Comparison of ENCODE assay signal across 8 cellular contexts in genomic region chr19:10505583-10506229, GRCh38. TPM values are rescaled to one million over a fixed set of nuclear protein-coding genes. Genes with fewer than 3 reads are reported as not detected.
DNase-seq lines count a peak whose midpoint lies in the region; ATAC-seq and TF ChIP-seq lines count a peak whose summit lies in the region.

No MANE protein-coding gene starts in this region.

- no peak overlapping the region for H3K4me3 ChIP-seq in WERI-Rb-1 (ENCODE audit: low read depth, low read length)
- H3K4me3 ChIP-seq in breast epithelium = no peak overlapping the region

- ATAC-seq in HG02798 (IDR thresholded peaks at IDR 0.05; ENCODE audit: poor library complexity, unreplicated experiment) = no peak

- TF ChIP-seq POLR2A in breast epithelium (IDR thresholded peaks at IDR 0.05) = no peak

- H3K4me1 ChIP-seq in breast epithelium = peaks cover 0 to 4% of the 10 kb centered on the region in 2 donors

- H3K27ac ChIP-seq in WERI-Rb-1 = no peak overlapping the region
- no peak overlapping the region for H3K27ac ChIP-seq in breast epithelium

- H3K27me3 ChIP-seq in WERI-Rb-1 (ENCODE audit: insufficient read depth, low read depth, severe bottlenecking) (no peaks in the 10 kb centered on the region), breast epithelium (no peaks in the 10 kb centered on the region)

- intact Hi-C loops in breast epithelium (cut with DNase I; ENCODE audit: low total_unique reads) = no loop called here

- H3K9me3 ChIP-seq in WERI-Rb-1 (ENCODE audit: severe bottlenecking) = peaks cover 3% of the 10 kb centered on the region
- no peaks in the 10 kb centered on the region for H3K9me3 ChIP-seq in breast epithelium

- TF ChIP-seq CTCF in WERI-Rb-1 (IDR thresholded peaks at IDR 0.05; ENCODE audit: low read depth, low read length) (peak; percentile 71), breast epithelium (IDR thresholded peaks at IDR 0.05) (peak; percentile 68 to 80 (median 71))

- H3K36me3 ChIP-seq in WERI-Rb-1 = peaks cover 20% of the 10 kb centered on the region
- H3K36me3 ChIP-seq in breast epithelium = no peaks in the 10 kb centered on the region

- peak; percentile 72 for DNase-seq in Daoy (ENCODE audit: low read depth)
- DNase-seq in LoVo (ENCODE audit: low spot score) = peak; percentile 57
- peak; percentile 73 for DNase-seq in WERI-Rb-1
- peak; percentile 53 to 81 for DNase-seq in breast epithelium (ENCODE audit: low spot score in 2 of 2)
- DNase-seq in left kidney (ENCODE audit: low read depth, low spot score) = peak; percentile 83
- DNase-seq in stimulated activated CD4-positive, alpha-beta T cell treated with anti-CD3 and anti-CD28 coated beads, Interleukin-4, amount 100 ng/mL, for 4 hours = peak; percentile 74 to 82
- no peak for DNase-seq in dedifferentiated amniotic fluid mesenchymal stem cell (ENCODE audit: extremely low spot score)

RNA-seq across cellular contexts. Expression of gene KEAP1, which starts 2.5 kb away (rescaled TPM):
- total RNA-seq in Daoy (2014; rRNA removed; shearing (Covaris generic)) = 92.3 and 99.8 TPM in 2 replicates
- 10 to 100 TPM; 52.8 to 53.6 (median 53.6) TPM for total RNA-seq in breast epithelium

RNA-seq across cellular contexts. Expression of gene S1PR5, which starts 11.5 kb away (rescaled TPM):
- 0.24 and 2.2 TPM in 2 replicates for total RNA-seq in Daoy (2014; rRNA removed; shearing (Covaris generic))
- total RNA-seq in breast epithelium = 1 to 10 TPM in 1 of 3 donors, under 1 TPM in 2; 0.16 to 1.2 (median 0.66) TPM

RNA-seq across cellular contexts. Expression of gene ATG4D, which starts 38.0 kb away (rescaled TPM):
- 18.1 and 51.4 TPM in 2 replicates for total RNA-seq in Daoy (2014; rRNA removed; shearing (Covaris generic))
- total RNA-seq in breast epithelium = 10 to 100 TPM; 13.1 to 18.0 (median 16.1) TPM
